In genomic region chr9:92726971-92727715, GRCh38 we compare ENCODE assay signal across 10 cellular contexts. TPM values are rescaled to one million over a fixed set of nuclear protein-coding genes. Genes with fewer than 3 reads are reported as not detected.
DNase-seq lines count a peak whose midpoint lies in the region; ATAC-seq and TF ChIP-seq lines count a peak whose summit lies in the region.
"Had no signal": no experiment of that assay in that cellular context is flagged by ENCODE, and none has a peak within 500 bp of the region (broad histone marks: within the 10 kb centered on the region; RNA-seq: fewer than 3 reads in every experiment).

No MANE protein-coding gene starts in this region.

- H3K36me3 Mint-ChIP-seq in stimulated activated effector memory CD8-positive, alpha-beta T cell treated with anti-CD3 and anti-CD28 coated beads, Interleukin-12 subunit alpha, Interleukin-12 subunit beta, amount 100 ng/mL, for 72 hours, result peaks cover 14% of the 10 kb centered on the region

- H3K4me3 Mint-ChIP-seq in stimulated activated effector memory CD8-positive, alpha-beta T cell treated with anti-CD3 and anti-CD28 coated beads, Interleukin-12 subunit alpha, Interleukin-12 subunit beta, amount 100 ng/mL, for 72 hours, result no peak overlapping the region
- H3K4me3 Mint-ChIP-seq: naive thymus-derived CD4-positive, alpha-beta T cell had no signal

- peak; percentile 41 for DNase-seq in activated CD8-positive, alpha-beta memory T cell treated with anti-CD3 and anti-CD28 coated beads for 24 hours
- no peak for DNase-seq in activated CD8-positive, alpha-beta memory T cell treated with anti-CD3 and anti-CD28 coated beads, Interleukin-2, amount 50 U/mL, for 4 hours
- DNase-seq in WERI-Rb-1, result peak; percentile 92
- peak; percentile 59 for DNase-seq in right atrium auricular region (ENCODE audit: low spot score)
- DNase-seq in stimulated activated effector memory CD8-positive, alpha-beta T cell treated with anti-CD3 and anti-CD28 coated beads, Interleukin-12 subunit alpha, Interleukin-12 subunit beta, amount 100 ng/mL, for 72 hours (ENCODE audit: low spot score in 2 of 2), result no peak
- no peak for DNase-seq in germinal center (ENCODE audit: low spot score)
- DNase-seq in NCI-H2107 (lab: John Stamatoyannopoulos, UW), result no peak
- no peak for DNase-seq in KG1 (lab: John Stamatoyannopoulos, UW)
- DNase-seq: activated CD4-positive, alpha-beta T cell treated with anti-CD3 and anti-CD28 coated beads, Interleukin-2, amount 50 U/mL, for 1 hour; naive thymus-derived CD4-positive, alpha-beta T cell had no signal

- H3K27ac ChIP-seq in WERI-Rb-1, result peak overlapping the region; percentile 90
- no peak overlapping the region for H3K27ac ChIP-seq in right atrium auricular region

- no peaks in the 10 kb centered on the region for H3K9me3 Mint-ChIP-seq in stimulated activated effector memory CD8-positive, alpha-beta T cell treated with anti-CD3 and anti-CD28 coated beads, Interleukin-12 subunit alpha, Interleukin-12 subunit beta, amount 100 ng/mL, for 72 hours

- peaks cover 47% of the 10 kb centered on the region for H3K4me1 Mint-ChIP-seq in stimulated activated effector memory CD8-positive, alpha-beta T cell treated with anti-CD3 and anti-CD28 coated beads, Interleukin-12 subunit alpha, Interleukin-12 subunit beta, amount 100 ng/mL, for 72 hours

- ATAC-seq in stimulated activated effector memory CD8-positive, alpha-beta T cell treated with anti-CD3 and anti-CD28 coated beads, Interleukin-12 subunit alpha, Interleukin-12 subunit beta, amount 100 ng/mL, for 72 hours, result no peak
- ATAC-seq: naive thymus-derived CD4-positive, alpha-beta T cell had no signal

- H3K4me1 ChIP-seq in right atrium auricular region, result peaks cover 0 to 44% of the 10 kb centered on the region in 2 donors

- no peak overlapping the region for H3K4me3 ChIP-seq in WERI-Rb-1 (ENCODE audit: low read depth, low read length)
- no peak overlapping the region for H3K4me3 ChIP-seq in right atrium auricular region

- H3K27me3 ChIP-seq in WERI-Rb-1 (ENCODE audit: insufficient read depth, low read depth, severe bottlenecking) (no peaks in the 10 kb centered on the region), right atrium auricular region (no peaks in the 10 kb centered on the region)

- H3K27ac Mint-ChIP-seq in stimulated activated effector memory CD8-positive, alpha-beta T cell treated with anti-CD3 and anti-CD28 coated beads, Interleukin-12 subunit alpha, Interleukin-12 subunit beta, amount 100 ng/mL, for 72 hours, result peak overlapping the region; percentile 76

- TF ChIP-seq CTCF in WERI-Rb-1 (IDR thresholded peaks at IDR 0.05; ENCODE audit: low read depth, low read length) (no peak), right atrium auricular region (IDR thresholded peaks at IDR 0.05) (no peak)

- H3K9me3 ChIP-seq in WERI-Rb-1 (ENCODE audit: severe bottlenecking), result no peaks in the 10 kb centered on the region
- no peaks in the 10 kb centered on the region for H3K9me3 ChIP-seq in right atrium auricular region

- H3K36me3 ChIP-seq in WERI-Rb-1 (peaks cover 47% of the 10 kb centered on the region), right atrium auricular region (peaks cover 20% of the 10 kb centered on the region)

RNA-seq across cellular contexts. Expression of gene BICD2, which starts 37.5 kb away (rescaled TPM):
- total RNA-seq in right atrium auricular region, result 10 to 100 TPM; 32.2 to 40.4 TPM

RNA-seq across cellular contexts. Expression of gene IPPK, which starts 57.2 kb away (rescaled TPM):
- total RNA-seq in right atrium auricular region, result 10 to 100 TPM in 1 of 2 donors, 1 to 10 TPM in 1; 8.9 to 13.1 TPM

Comparison
In these comparisons a context has a peak if more than half of its experiments do, and no peak if none do; other contexts are left out.
1. DNase-seq: peak in activated CD8-positive, alpha-beta memory T cell treated with anti-CD3 and anti-CD28 coated beads for 24 hours (single experiment), WERI-Rb-1 (single experiment) and right atrium auricular region (single experiment); none in activated CD8-positive, alpha-beta memory T cell treated with anti-CD3 and anti-CD28 coated beads, Interleukin-2, amount 50 U/mL, for 4 hours (single experiment), stimulated activated effector memory CD8-positive, alpha-beta T cell treated with anti-CD3 and anti-CD28 coated beads, Interleukin-12 subunit alpha, Interleukin-12 subunit beta, amount 100 ng/mL, for 72 hours (0 of 2), germinal center (single experiment), NCI-H2107 (single experiment) and KG1 (single experiment).